In genomic region chr19:43464089-43464775, GRCh38 we compare ENCODE assay signal across 9 cellular contexts. TPM values are rescaled to one million over a fixed set of nuclear protein-coding genes. Genes with fewer than 3 reads are reported as not detected.
A peak's percentile ranks its signal among the peaks of the same experiment; 100 is the strongest.
DNase-seq lines count a peak whose midpoint lies in the region; ATAC-seq and TF ChIP-seq lines count a peak whose summit lies in the region.
"Had no signal": no experiment of that assay in that cellular context is flagged by ENCODE, and none has a peak within 500 bp of the region (broad histone marks: within the 10 kb centered on the region; RNA-seq: fewer than 3 reads in every experiment).

No MANE protein-coding gene starts in this region.

- peaks cover 6% of the 10 kb centered on the region for H3K36me3 Mint-ChIP-seq in nephron (ENCODE audit: low read depth)

- H3K27ac ChIP-seq in upper lobe of right lung = peak overlapping the region; percentile 74

- no peaks in the 10 kb centered on the region for H3K9me3 Mint-ChIP-seq in nephron

- TF ChIP-seq CTCF in nephron (IDR thresholded peaks at IDR 0.05; ENCODE audit: unreplicated experiment in 3 of 3) (no peak), upper lobe of right lung (IDR thresholded peaks at IDR 0.05) (no peak)

- H3K36me3 ChIP-seq in upper lobe of right lung = no peaks in the 10 kb centered on the region

- peak overlapping the region; percentile 89 to 97 (median 91) for H3K27ac Mint-ChIP-seq in nephron

- DNase-seq in stimulated activated CD4-positive, alpha-beta T cell treated with anti-CD3 and anti-CD28 coated beads, Interleukin-12 subunit alpha, Interleukin-12 subunit beta, amount 100 ng/mL, for 24 hours (ENCODE audit: low read depth in 2 of 2) = peak; percentile 46 to 69
- no peak for DNase-seq in stimulated activated CD4-positive, alpha-beta T cell treated with anti-CD3 and anti-CD28 coated beads, Interleukin-1b, Interleukin-23, amount 100 ng/mL, for 48 hours
- peak; percentile 79 for DNase-seq in activated CD4-positive, CD25-positive, alpha-beta regulatory T cell treated with anti-CD3 and anti-CD28 coated beads, Interleukin-2, amount 50 U/mL, for 72 hours
- DNase-seq in upper lobe of right lung = peak; percentile 87
- DNase-seq in HPDE6-E6E7 (ENCODE audit: extremely low spot score) = no peak

- H3K4me1 Mint-ChIP-seq in nephron = peaks cover 5% of the 10 kb centered on the region

- intact Hi-C loops in upper lobe of right lung (cut with DNase I) = no loop called here

- H3K4me3 Mint-ChIP-seq in nephron = peak overlapping the region; percentile 88 to 95 (median 89)

- H3K27me3 Mint-ChIP-seq in nephron (ENCODE audit: low read depth) = peaks cover 15% of the 10 kb centered on the region

- peaks cover 7% of the 10 kb centered on the region for H3K4me1 ChIP-seq in upper lobe of right lung

- ATAC-seq in HG03342 (IDR thresholded peaks at IDR 0.05; ENCODE audit: unreplicated experiment) (peak; percentile 22), esophagus mucosa (peak; percentile 56), upper lobe of right lung (peak; percentile 54)

- H3K27me3 ChIP-seq in upper lobe of right lung = peaks cover 10% of the 10 kb centered on the region

- H3K9me3 ChIP-seq in upper lobe of right lung = no peaks in the 10 kb centered on the region

- peak overlapping the region; percentile 72 for H3K4me3 ChIP-seq in upper lobe of right lung

RNA-seq across cellular contexts. Expression of gene LYPD3, which starts 1.2 kb away (rescaled TPM):
- total RNA-seq in esophagus mucosa = 739 TPM
- 0.75 TPM for total RNA-seq in upper lobe of right lung

RNA-seq across cellular contexts. Expression of gene PHLDB3, which starts 40.3 kb away (rescaled TPM):
- total RNA-seq in esophagus mucosa (52.2 TPM), upper lobe of right lung (9.1 TPM)

RNA-seq across cellular contexts. Expression of gene TEX101, which starts 49.5 kb away (rescaled TPM):
- total RNA-seq in esophagus mucosa (3.3 TPM), upper lobe of right lung (not detected)
- total RNA-seq: myocyte had no signal

Comparison
In these comparisons a context has a peak if more than half of its experiments do, and no peak if none do; other contexts are left out.
1. DNase-seq: peak in stimulated activated CD4-positive, alpha-beta T cell treated with anti-CD3 and anti-CD28 coated beads, Interleukin-12 subunit alpha, Interleukin-12 subunit beta, amount 100 ng/mL, for 24 hours (2 of 2), activated CD4-positive, CD25-positive, alpha-beta regulatory T cell treated with anti-CD3 and anti-CD28 coated beads, Interleukin-2, amount 50 U/mL, for 72 hours (single experiment) and upper lobe of right lung (single experiment); none in stimulated activated CD4-positive, alpha-beta T cell treated with anti-CD3 and anti-CD28 coated beads, Interleukin-1b, Interleukin-23, amount 100 ng/mL, for 48 hours (single experiment) and HPDE6-E6E7 (single experiment).
2. RNA of gene LYPD3, which starts 1.2 kb away (total RNA-seq): 739 TPM in esophagus mucosa (single experiment); 0.75 TPM in upper lobe of right lung (single experiment); every median in the first group is over 100 times any median in the second.
3. Peak in every context shown above with its lines, with median percentiles within 50 percentile points of each other: ATAC-seq.